In the genomic region with DNA sequence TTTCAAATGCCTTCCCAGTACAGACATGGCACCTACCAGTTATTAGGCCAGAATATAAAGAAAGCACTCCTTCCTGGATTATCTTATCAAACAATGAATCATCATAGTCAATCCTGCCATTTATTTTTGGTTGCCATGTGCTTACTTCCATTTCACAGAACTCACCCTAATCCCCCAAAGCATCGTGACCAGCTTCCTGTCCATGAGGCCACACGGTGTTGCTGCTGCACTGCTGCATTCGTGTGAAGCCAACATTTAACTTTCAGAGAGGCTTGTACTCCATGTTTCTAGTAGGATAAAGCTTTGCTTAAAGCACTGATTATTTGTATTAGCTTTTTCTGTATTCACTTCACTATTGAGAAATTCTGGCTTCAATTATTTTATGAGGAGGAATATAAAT, we compare ENCODE assay signal across 17 cellular contexts. TPM values are rescaled to one million over a fixed set of nuclear protein-coding genes. Genes with fewer than 3 reads are reported as not detected.
DNase-seq lines count a peak whose midpoint lies in the region; ATAC-seq, FAIRE-seq and TF ChIP-seq lines count a peak whose summit lies in the region.
"Had no signal": no experiment of that assay in that cellular context is flagged by ENCODE, and none has a peak within 500 bp of the region (broad histone marks: within the 10 kb centered on the region; RNA-seq: fewer than 3 reads in every experiment).

No MANE protein-coding gene starts in this region.

- TF ChIP-seq POLR2A in H1 (IDR thresholded peaks at IDR 0.05; ENCODE audit: control extremely low read depth in 1 of 2, low read depth in 2 of 2, low read length in 2 of 2) (no peak), uterus (IDR thresholded peaks at IDR 0.05) (no peak)

- no peaks in the 10 kb centered on the region for H3K27me3 Mint-ChIP-seq in GM23338 (ENCODE audit: insufficient read depth, low read depth, poor library complexity)
- H3K27me3 Mint-ChIP-seq: brain had no signal

- no peak overlapping the region for H3K9ac ChIP-seq in DND-41 (ENCODE audit: low read depth, low read length)
- H3K9ac ChIP-seq in H1 (replicated peaks in 1 of 4; ENCODE audit: extremely low read depth in 1 of 4, low read depth in 3 of 4, low read length in 3 of 4) = no peak overlapping the region

- H2BK120ac ChIP-seq in H1 (replicated peaks; ENCODE audit: low read depth, low read length) = no peak overlapping the region

- no peaks in the 10 kb centered on the region for H3K4me1 ChIP-seq in DND-41 (ENCODE audit: insufficient read depth, low read length)
- H3K4me1 ChIP-seq in GM23338 (ENCODE audit: insufficient read depth) = no peaks in the 10 kb centered on the region
- H3K4me1 ChIP-seq in H1 (replicated peaks in 1 of 4; ENCODE audit: control insufficient read depth in 3 of 4, insufficient read depth in 4 of 4, low read length in 3 of 4) = no peaks in the 10 kb centered on the region
- peaks cover 0 to 6% of the 10 kb centered on the region in 2 donors for H3K4me1 ChIP-seq in uterus
- H3K4me1 ChIP-seq: testis had no signal

- no peaks in the 10 kb centered on the region for H3K9me3 ChIP-seq in DND-41 (ENCODE audit: insufficient read depth, low read length, severe bottlenecking)
- no peaks in the 10 kb centered on the region for H3K9me3 ChIP-seq in H1 (ENCODE audit: insufficient read depth in 2 of 2, low read depth in 1 of 2, low read length in 1 of 2)
- no peaks in the 10 kb centered on the region for H3K9me3 ChIP-seq in uterus
- H3K9me3 ChIP-seq: testis had no signal

- ATAC-seq in DND-41 (ENCODE audit: insufficient read depth, low read depth) (peak; percentile 54; the same call in 1 of the 3 replicates), GM23338 (no peak), HG03280 (IDR thresholded peaks at IDR 0.05; ENCODE audit: unreplicated experiment) (no peak)
- ATAC-seq: right cardiac atrium had no signal

- H2AFZ ChIP-seq in DND-41 (ENCODE audit: low read depth, low read length) (no peak overlapping the region), GM23338 (peak overlapping the region; percentile 34; the same call in 1 of the 2 replicates), H1 (ENCODE audit: low read length) (no peak overlapping the region)

- H3K27me3 ChIP-seq in DND-41 (ENCODE audit: insufficient read depth, low read length, poor library complexity) (no peaks in the 10 kb centered on the region), GM23338 (ENCODE audit: insufficient read depth) (no peaks in the 10 kb centered on the region), H1 (replicated peaks in 1 of 4; ENCODE audit: control insufficient read depth in 3 of 4, extremely low read depth in 1 of 4, insufficient read depth in 3 of 4, low read length in 3 of 4) (no peaks in the 10 kb centered on the region), uterus (no peaks in the 10 kb centered on the region)
- H3K27me3 ChIP-seq: testis had no signal

- H3K23me2 ChIP-seq in H1 (ENCODE audit: low read depth, low read length) = no peaks in the 10 kb centered on the region

- TF ChIP-seq EP300 in H1 (IDR thresholded peaks at IDR 0.05; ENCODE audit: borderline replicate concordance in 1 of 2, low read depth in 2 of 2, low read length in 2 of 2) = no peak

- no peak overlapping the region for H3K4ac ChIP-seq in H1 (replicated peaks; ENCODE audit: insufficient read length, low read depth, low read length)

- TF ChIP-seq RAD21 in H1 (IDR thresholded peaks at IDR 0.05 in 1 of 2, conservative IDR thresholded peaks at IDR 0.05 in 1 of 2; ENCODE audit: low read depth in 2 of 2, low read length in 2 of 2) = peak; percentile 25 to 31; a peak in 3 of 4 replicates

- no peaks in the 10 kb centered on the region for H3K36me3 Mint-ChIP-seq in GM23338 (ENCODE audit: low read depth)
- H3K36me3 Mint-ChIP-seq: brain had no signal

- WGBS in H1 (ENCODE audit: extremely low coverage in 1 of 2, insufficient coverage in 1 of 2, insufficient read length in 1 of 2, insufficient replicate concordance in 2 of 2, low coverage in 1 of 2, low lambda C conversion rate in 2 of 2, missing lambda C conversion rate in 1 of 2), 2 experiments = 85% methylated on average over 3 of the region's 3 CpGs; no CpG with 5 or more reads in 1 of the 2 experiments

- H3K4me2 ChIP-seq in DND-41 (ENCODE audit: insufficient read depth, low read length) = no peak overlapping the region
- H3K4me2 ChIP-seq in GM23338 = no peak overlapping the region
- no peak overlapping the region for H3K4me2 ChIP-seq in H1 (ENCODE audit: insufficient read depth in 1 of 2, low read depth in 2 of 2, low read length in 2 of 2)

- no peak for FAIRE-seq in H1 (lab: Jason Lieb, UNC)

- H2AK5ac ChIP-seq in H1 (ENCODE audit: low read depth, low read length) = no peak overlapping the region

- no peak overlapping the region for H4K8ac ChIP-seq in H1 (ENCODE audit: extremely low read depth, insufficient read depth, low read length)

- no peak overlapping the region for H2BK12ac ChIP-seq in H1 (ENCODE audit: low read depth, low read length)

- no peak overlapping the region for H2BK15ac ChIP-seq in H1 (ENCODE audit: low read length)

- H3K4me1 Mint-ChIP-seq in GM23338 = no peaks in the 10 kb centered on the region

- H3K14ac ChIP-seq in H1 (ENCODE audit: insufficient read length) = no peak overlapping the region

- no peaks in the 10 kb centered on the region for H3K9me2 ChIP-seq in GM23338 (ENCODE audit: insufficient read depth)

- H3K9me3 Mint-ChIP-seq in GM23338 = no peaks in the 10 kb centered on the region; the same call in 2 of the 3 replicates
- H3K9me3 Mint-ChIP-seq: brain had no signal

- H3K27ac ChIP-seq in DND-41 (ENCODE audit: low read length) (no peak overlapping the region), GM23338 (ENCODE audit: low read depth) (no peak overlapping the region), H1 (ENCODE audit: low read depth, low read length) (no peak overlapping the region), uterus (no peak overlapping the region)
- H3K27ac ChIP-seq: testis had no signal

- POLR2A ChIA-PET in H1 (lab: Charles Lee; ENCODE audit: partially characterized antibody) = no interaction called here

- no peak overlapping the region for H4K5ac ChIP-seq in H1 (ENCODE audit: insufficient read length, low read depth, low read length)

- TF ChIP-seq CTCF in DND-41 (IDR thresholded peaks at IDR 0.05; ENCODE audit: borderline replicate concordance, extremely low read depth, low read length, poor library complexity, severe bottlenecking) (peak; percentile 33), GM23338 (conservative IDR thresholded peaks at IDR 0.05; ENCODE audit: low read depth in 2 of 2) (peak in 1 of 2 experiments; percentile 33; a peak in 2 of 4 replicates), H1 (IDR thresholded peaks at IDR 0.05; ENCODE audit: control extremely low read depth in 1 of 3, insufficient read depth in 1 of 3, low read depth in 1 of 3, low read length in 3 of 3) (no peak), uterus (IDR thresholded peaks at IDR 0.05) (no peak)

- CTCF ChIA-PET in H1 (lab: Charles Lee; ENCODE audit: partially characterized antibody) = no interaction called here

- H3K23ac ChIP-seq in H1 (ENCODE audit: insufficient read length) = no peak overlapping the region

- intact Hi-C loops in uterus (cut with DNase I; ENCODE audit: low total_unique reads) = no loop called here

- H3F3A ChIP-seq in GM23338 (replicated peaks; ENCODE audit: low read depth) = no peaks in the 10 kb centered on the region

- H3K56ac ChIP-seq in H1 (replicated peaks; ENCODE audit: insufficient read length, low read depth, low read length) = no peak overlapping the region

- H4K20me1 ChIP-seq in DND-41 (ENCODE audit: insufficient read depth, low read length) (no peaks in the 10 kb centered on the region), GM23338 (replicated peaks; ENCODE audit: insufficient read depth) (no peaks in the 10 kb centered on the region), H1 (replicated peaks in 1 of 2; ENCODE audit: control insufficient read depth in 1 of 2, insufficient read depth in 2 of 2, low read length in 2 of 2) (no peaks in the 10 kb centered on the region)

- no peak overlapping the region for H2BK20ac ChIP-seq in H1 (ENCODE audit: low read length)

- H3K4me3 ChIP-seq in DND-41 (ENCODE audit: low read depth in 1 of 2, low read length in 2 of 2) (no peak overlapping the region), GM23338 (no peak overlapping the region), H1 (ENCODE audit: extremely low read depth in 1 of 4, insufficient read depth in 2 of 4, low read depth in 3 of 4, low read length in 4 of 4) (no peak overlapping the region), uterus (no peak overlapping the region)
- H3K4me3 ChIP-seq: testis had no signal

- H3K79me2 ChIP-seq in DND-41 (ENCODE audit: insufficient read depth, low read length) = no peaks in the 10 kb centered on the region
- no peaks in the 10 kb centered on the region for H3K79me2 ChIP-seq in GM23338 (replicated peaks; ENCODE audit: insufficient read depth)
- H3K79me2 ChIP-seq in H1 (ENCODE audit: control insufficient read depth in 1 of 2, insufficient read depth in 2 of 2, low read length in 2 of 2) = no peaks in the 10 kb centered on the region

- DNase-seq in DND-41 = peak; percentile 7
- no peak for DNase-seq in GM23338 (ENCODE audit: low spot score)
- DNase-seq in SHP77 treated with DMSO at 0.1 percent for 48 hours (lab: John Stamatoyannopoulos, UW) = peak; percentile 18
- DNase-seq in H1 (ENCODE audit: low read depth in 1 of 2, low spot score in 2 of 2) = no peak
- DNase-seq in NCI-H1930 (lab: John Stamatoyannopoulos, UW) = no peak
- no peak for DNase-seq in NCI-H510A (lab: John Stamatoyannopoulos, UW)
- DNase-seq in uterus = no peak
- DNase-seq: DMS 273 treated with DMSO at 0.1 percent for 48 hours; HCEC 1CT; IMR-90; NCI-H1105 treated with DMSO at 0.1 percent for 48 hours; NCI-H345; right cardiac atrium; stimulated activated CD4-positive, alpha-beta T cell treated with anti-CD3 and anti-CD28 coated beads, Interleukin-4, amount 100 ng/mL, for 24 hours; testis had no signal

- no peak overlapping the region for H3K4me3 Mint-ChIP-seq in GM23338
- H3K4me3 Mint-ChIP-seq: brain had no signal

- peak overlapping the region; percentile 13 for H3K27ac Mint-ChIP-seq in GM23338
- H3K27ac Mint-ChIP-seq: brain had no signal

- H3K18ac ChIP-seq in H1 (ENCODE audit: extremely low read depth, low read length) = no peak overlapping the region

- no peak overlapping the region for H2BK5ac ChIP-seq in H1 (ENCODE audit: low read depth, low read length)

- no peak overlapping the region for H4K91ac ChIP-seq in H1 (replicated peaks; ENCODE audit: insufficient read length, low read length)

- H3K36me3 ChIP-seq in DND-41 (ENCODE audit: insufficient read depth, low read length) (no peaks in the 10 kb centered on the region), GM23338 (ENCODE audit: insufficient read depth) (no peaks in the 10 kb centered on the region), H1 (ENCODE audit: control insufficient read depth in 2 of 4, insufficient read depth in 4 of 4, low read length in 3 of 4) (no peaks in the 10 kb centered on the region), uterus (no peaks in the 10 kb centered on the region)

- H3K79me1 ChIP-seq in H1 (ENCODE audit: low read depth, low read length) = no peaks in the 10 kb centered on the region

RNA-seq across cellular contexts. Expression of gene COL28A1, which starts 14.4 kb away (rescaled TPM):
- total RNA-seq in GM23338 (2014; rRNA removed; shearing (Covaris generic)) = 0.27 and 0.31 TPM in 2 replicates
- polyA plus RNA-seq in GM23338 (2016; fragmentation: Nextera tagmentation; extraction: Ambion mirVana) (0.70 and 0.80 TPM in 2 replicates), H1 (2011; rRNA removed) (0.24 and 0.38 TPM in 2 replicates)
- 0.22 and 0.44 TPM in 2 replicates for total RNA-seq in H1 (2021; fragmentation: NEBNext Ultra II Directional; extraction: Animal tissue kit (Norgen Biotek cat#: 25700))
- polyA plus RNA-seq in H1 (2011; cell fraction: cytosol; rRNA removed) = 0.39 TPM
- 0.80 TPM for polyA plus RNA-seq in H1 (2011; cell fraction: nucleus; rRNA removed)
- polyA plus RNA-seq in H1 (2012, experiment 1 of 2) = 0.07 to 0.47 TPM (median 0.34 TPM) in 4 replicates
- 0.29 TPM for polyA plus RNA-seq in H1 (2012, experiment 2 of 2)
- polyA plus RNA-seq in H1 (2013, experiment 1 of 2) = 0.22 TPM
- 0.46 TPM for polyA plus RNA-seq in H1 (2013, experiment 2 of 2)
- polyA minus RNA-seq in H1 (2011; rRNA and poly(A)+ RNA removed) = 0.20 and 0.32 TPM in 2 replicates
- not detected for polyA minus RNA-seq in H1 (2011; cell fraction: cytosol; rRNA and poly(A)+ RNA removed)
- 2.3 TPM for polyA minus RNA-seq in H1 (2011; cell fraction: nucleus; rRNA and poly(A)+ RNA removed)
- total RNA-seq in uterus = 1 to 10 TPM in 2 of 4 donors, under 1 TPM in 2; 0.26 to 6.8 (median 1.7) TPM

RNA-seq across cellular contexts. Expression of gene MIOS, which starts 45.4 kb away (rescaled TPM):
- 85.7 and 95.7 TPM in 2 replicates for total RNA-seq in GM23338 (2014; rRNA removed; shearing (Covaris generic))
- polyA plus RNA-seq in GM23338 (2016; fragmentation: Nextera tagmentation; extraction: Ambion mirVana) = 11.3 and 13.1 TPM in 2 replicates
- total RNA-seq in H1 (2021; fragmentation: NEBNext Ultra II Directional; extraction: Animal tissue kit (Norgen Biotek cat#: 25700)) = 46.5 and 50.7 TPM in 2 replicates
- polyA plus RNA-seq in H1 (2011; rRNA removed) = 13.7 and 15.5 TPM in 2 replicates
- polyA plus RNA-seq in H1 (2011; cell fraction: cytosol; rRNA removed) = 25.8 TPM
- 16.0 TPM for polyA plus RNA-seq in H1 (2011; cell fraction: nucleus; rRNA removed)
- polyA plus RNA-seq in H1 (2012, experiment 1 of 2) = 21.0 to 35.5 TPM (median 26.7 TPM) in 4 replicates
- polyA plus RNA-seq in H1 (2012, experiment 2 of 2) = 2.3 TPM
- polyA plus RNA-seq in H1 (2013, experiment 1 of 2) = 17.2 TPM
- 18.8 TPM for polyA plus RNA-seq in H1 (2013, experiment 2 of 2)
- 66.8 and 79.0 TPM in 2 replicates for polyA minus RNA-seq in H1 (2011; rRNA and poly(A)+ RNA removed)
- 26.4 TPM for polyA minus RNA-seq in H1 (2011; cell fraction: cytosol; rRNA and poly(A)+ RNA removed)
- polyA minus RNA-seq in H1 (2011; cell fraction: nucleus; rRNA and poly(A)+ RNA removed) = 98.3 TPM
- 100 to 1,000 TPM in 1 of 4 donors, 10 to 100 TPM in 3; 13.2 to 124 (median 28.5) TPM for total RNA-seq in uterus

Comparison
In these comparisons a context has a peak if more than half of its experiments do, and no peak if none do; other contexts are left out.
1. DNase-seq: peak in DND-41 (single experiment) and SHP77 treated with DMSO at 0.1 percent for 48 hours (single experiment); none in GM23338 (single experiment), H1 (0 of 2), NCI-H1930 (0 of 2), NCI-H510A (single experiment) and uterus (0 of 2).